ENCODE assay signal across 23 cellular contexts in the genomic region with DNA sequence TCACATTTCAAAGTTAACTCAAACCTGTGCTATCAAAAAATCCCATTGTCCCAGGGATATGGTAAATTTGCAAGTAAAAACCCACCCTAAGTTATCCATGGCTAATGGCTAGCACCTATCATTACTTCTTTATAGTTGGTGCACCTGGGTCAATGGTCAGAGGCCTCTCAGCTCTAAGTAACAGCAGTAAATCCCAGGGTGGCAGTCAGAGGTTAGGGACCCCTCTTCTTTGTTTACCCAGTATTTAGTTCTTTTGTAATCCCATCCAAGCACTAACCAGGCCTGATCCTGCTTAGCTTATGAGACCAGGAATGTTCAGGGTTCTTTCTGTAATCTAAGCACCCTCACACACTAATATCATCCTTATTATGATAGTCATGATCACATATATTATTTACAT.
"Had no signal": no experiment of that assay in that cellular context is flagged by ENCODE, and none has a peak within 500 bp of the region (broad histone marks: within the 10 kb centered on the region; RNA-seq: fewer than 3 reads in every experiment).

No MANE protein-coding gene starts in this region.

- H3K9me3 Mint-ChIP-seq: nephron; stimulated activated naive B cell treated with anti-CD40 and anti-IgM and Interleukin-4, amounts not matched to agents 10 μg/mL and 1 μg/mL and 100 μg/mL, for 72 hours; stimulated activated naive CD8-positive, alpha-beta T cell treated with anti-CD3 and anti-CD28 coated beads, Interleukin-15, amount 100 ng/mL, for 72 hours had no signal

- DNase-seq: effector memory CD4-positive, alpha-beta T cell; heart right ventricle; kidney; left cardiac atrium; left ventricle myocardium superior; mesendoderm; naive B cell; psoas muscle; retina; right lobe of liver; spleen; stimulated activated CD4-positive, alpha-beta T cell treated with anti-CD3 and anti-CD28 coated beads, Interleukin-15, amount 100 ng/mL, for 24 hours; stimulated activated CD4-positive, alpha-beta T cell treated with anti-CD3 and anti-CD28 coated beads, Interleukin-1b, Interleukin-23, amount 100 ng/mL, for 48 hours; stimulated activated CD4-positive, alpha-beta T cell treated with anti-CD3 and anti-CD28 coated beads, Interleukin-4, amount 100 ng/mL, for 24 hours; stimulated activated naive B cell treated with anti-CD40 and anti-IgM and Interleukin-4, amounts not matched to agents 10 μg/mL and 1 μg/mL and 100 μg/mL, for 72 hours; stimulated activated naive CD8-positive, alpha-beta T cell treated with anti-CD3 and anti-CD28 coated beads, Interleukin-15, amount 100 ng/mL, for 72 hours; testis; upper lobe of right lung had no signal

- H3K27ac ChIP-seq: heart right ventricle, neutrophil, psoas muscle, right lobe of liver, spleen, testis, tibial nerve, upper lobe of right lung, vagina had no signal

- H3K4me3 Mint-ChIP-seq: naive B cell; nephron; stimulated activated naive B cell treated with anti-CD40 and anti-IgM and Interleukin-4, amounts not matched to agents 10 μg/mL and 1 μg/mL and 100 μg/mL, for 72 hours; stimulated activated naive CD8-positive, alpha-beta T cell treated with anti-CD3 and anti-CD28 coated beads, Interleukin-15, amount 100 ng/mL, for 72 hours had no signal

- H3K9me3 ChIP-seq: heart right ventricle, neutrophil, psoas muscle, right lobe of liver, testis, tibial nerve, upper lobe of right lung, vagina had no signal

- H3K27ac Mint-ChIP-seq: nephron; stimulated activated naive B cell treated with anti-CD40 and anti-IgM and Interleukin-4, amounts not matched to agents 10 μg/mL and 1 μg/mL and 100 μg/mL, for 72 hours had no signal

- H3K4me1 Mint-ChIP-seq: naive B cell; nephron; stimulated activated naive B cell treated with anti-CD40 and anti-IgM and Interleukin-4, amounts not matched to agents 10 μg/mL and 1 μg/mL and 100 μg/mL, for 72 hours; stimulated activated naive CD8-positive, alpha-beta T cell treated with anti-CD3 and anti-CD28 coated beads, Interleukin-15, amount 100 ng/mL, for 72 hours had no signal

- H3K27me3 Mint-ChIP-seq: stimulated activated naive CD8-positive, alpha-beta T cell treated with anti-CD3 and anti-CD28 coated beads, Interleukin-15, amount 100 ng/mL, for 72 hours had no signal

- H3K36me3 Mint-ChIP-seq: naive B cell; stimulated activated naive B cell treated with anti-CD40 and anti-IgM and Interleukin-4, amounts not matched to agents 10 μg/mL and 1 μg/mL and 100 μg/mL, for 72 hours had no signal

- H3K4me3 ChIP-seq: heart right ventricle, psoas muscle, right lobe of liver, spleen, testis, tibial nerve, upper lobe of right lung, vagina had no signal

- ATAC-seq: esophagus mucosa; heart right ventricle; left cardiac atrium; left ventricle myocardium superior; psoas muscle; right lobe of liver; stimulated activated naive B cell treated with anti-CD40 and anti-IgM and Interleukin-4, amounts not matched to agents 10 μg/mL and 1 μg/mL and 100 μg/mL, for 72 hours; stimulated activated naive CD8-positive, alpha-beta T cell treated with anti-CD3 and anti-CD28 coated beads, Interleukin-15, amount 100 ng/mL, for 72 hours; upper lobe of right lung had no signal

- H3K36me3 ChIP-seq: neutrophil, right lobe of liver, spleen, upper lobe of right lung, vagina had no signal
